In the genomic region with DNA sequence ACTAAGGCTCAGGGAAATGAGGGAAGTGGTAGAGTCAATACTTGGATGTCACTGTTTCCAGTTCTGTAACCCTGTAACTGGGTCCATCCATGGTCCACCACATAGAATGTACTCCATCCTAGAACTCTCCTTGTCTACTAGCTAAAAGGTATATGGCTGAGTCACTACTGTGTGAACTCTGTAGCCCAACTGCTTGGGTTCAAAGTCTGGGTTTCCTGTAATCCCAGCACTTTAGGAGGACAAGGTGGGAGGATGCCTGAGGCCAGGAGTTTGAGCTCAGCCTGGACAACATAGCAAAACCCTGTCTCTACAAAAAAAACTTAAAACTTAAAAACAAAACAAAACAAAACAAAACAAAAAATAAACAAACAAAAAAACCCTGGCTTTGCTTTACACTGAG, we compare ENCODE assay signal across 16 cellular contexts. TPM values are rescaled to one million over a fixed set of nuclear protein-coding genes. Genes with fewer than 3 reads are reported as not detected.
DNase-seq lines count a peak whose midpoint lies in the region; ATAC-seq, FAIRE-seq and TF ChIP-seq lines count a peak whose summit lies in the region.
"Had no signal": no experiment of that assay in that cellular context is flagged by ENCODE, and none has a peak within 500 bp of the region (broad histone marks: within the 10 kb centered on the region; RNA-seq: fewer than 3 reads in every experiment).

No MANE protein-coding gene starts in this region.

- POLR2A ChIA-PET in Panc1 (lab: Charles Lee), result no interaction called here
- POLR2A ChIA-PET in HepG2 (lab: Yijun Ruan, JAX), result interaction anchor here (0.6 kb wide), 1 partner anchor 83 kb away, joined by 3 read pairs; no protein-coding TSS in a partner anchor

- H3K27me3 ChIP-seq in Panc1 (ENCODE audit: control insufficient read depth, insufficient read depth, low read length) (no peaks in the 10 kb centered on the region), HepG2 (ENCODE audit: control insufficient read depth in 1 of 2, insufficient read depth in 2 of 2, low read length in 2 of 2) (no peaks in the 10 kb centered on the region), mammary epithelial cell (ENCODE audit: insufficient read depth, low read length) (no peaks in the 10 kb centered on the region)
- H3K27me3 ChIP-seq: SJSA1 had no signal

- dilution Hi-C loops in mammary epithelial cell (cut with HindIII; ENCODE audit: low sequenced_read_pairs), result no loop called here

- H3K27ac ChIP-seq in Panc1 (ENCODE audit: low read length) (no peak overlapping the region), HepG2 (ENCODE audit: extremely low read length, insufficient read depth, low read length) (no peak overlapping the region), mammary epithelial cell (ENCODE audit: insufficient read depth, low read depth, low read length) (no peak overlapping the region)
- H3K27ac ChIP-seq: HL-60, SJSA1 had no signal

- intact Hi-C loops in Panc1 (cut with micrococcal nuclease; ENCODE audit: unreplicated experiment) (loop anchor here (10.0 kb wide), 1 partner anchor 293 kb away; no protein-coding TSS in a partner anchor), HepG2 (cut with micrococcal nuclease; ENCODE audit: unreplicated experiment) (no loop called here), mammary epithelial cell (cut with micrococcal nuclease) (loop anchor here (1.0 to 10.0 kb wide), 2 partner anchors 93 to 372 kb away; no protein-coding TSS in a partner anchor)

- BruUV-seq in Panc1 (replicated peaks; lab: Mats Ljungman, UMichigan) (no TSS peak), HepG2 (replicated peaks; lab: Mats Ljungman, UMichigan) (no TSS peak), mammary epithelial cell (replicated peaks; lab: Mats Ljungman, UMichigan) (no TSS peak)

- H3K4me2 ChIP-seq in HepG2 (ENCODE audit: low read depth, low read length) (no peak overlapping the region), mammary epithelial cell (ENCODE audit: insufficient read depth, low read depth, low read length) (no peak overlapping the region)

- H3K4me1 ChIP-seq in Panc1 (ENCODE audit: control insufficient read depth, insufficient read depth, low read length) (0 out of 2 replicates have a peak, but pooled peaks cover 5% of the 10 kb centered on the region), HepG2 (ENCODE audit: insufficient read depth, low read length) (peaks cover 25% of the 10 kb centered on the region), mammary epithelial cell (ENCODE audit: insufficient read depth, low read length) (peaks cover 12% of the 10 kb centered on the region)

- H2AFZ ChIP-seq in HepG2 (ENCODE audit: low read length), result no peak overlapping the region
- H2AFZ ChIP-seq in mammary epithelial cell (ENCODE audit: low read depth, low read length), result no peak overlapping the region

- H3K9ac ChIP-seq in HepG2 (ENCODE audit: insufficient read depth, low read depth, low read length), result no peak overlapping the region
- H3K9ac ChIP-seq in mammary epithelial cell (ENCODE audit: insufficient read depth, low read length), result no peak overlapping the region

- H3K4me3 ChIP-seq in Panc1 (ENCODE audit: low read depth in 2 of 2, low read length in 2 of 2) (no peak overlapping the region), HepG2 (replicated peaks in 1 of 3; ENCODE audit: insufficient read depth in 1 of 3, low read depth in 2 of 3, low read length in 3 of 3) (no peak overlapping the region), mammary epithelial cell (replicated peaks in 1 of 3; ENCODE audit: insufficient read depth in 1 of 3, low read depth in 2 of 3, low read length in 3 of 3) (no peak overlapping the region)
- H3K4me3 ChIP-seq: SJSA1 had no signal

- CTCF ChIA-PET in Panc1 (lab: Charles Lee), result interaction anchor here (0.7 kb wide), 1 partner anchor 226 kb away, joined by 3 read pairs; no protein-coding TSS in a partner anchor
- CTCF ChIA-PET in HepG2 (lab: Yijun Ruan, JAX; ENCODE audit: low intra/inter-chr PET ratio, low total read pairs), result interaction anchor here (0.9 to 1.2 kb wide), 3 partner anchors 211 to 650 kb away, joined by 3 read pairs; no protein-coding TSS in a partner anchor
- CTCF ChIA-PET in mammary epithelial cell (lab: Charles Lee; ENCODE audit: low non-redundant PET), result no interaction called here

- DNase-seq in GM18507 (ENCODE audit: extremely low spot score, insufficient read length, low read depth), result no peak
- no peak for DNase-seq in Panc1 (ENCODE audit: low read depth, low spot score)
- DNase-seq in HepG2 (ENCODE audit: low spot score), result peak; percentile 79
- no peak for DNase-seq in NCI-H2227 treated with DMSO at 0.1 percent for 48 hours (lab: John Stamatoyannopoulos, UW)
- DNase-seq in mammary epithelial cell, result no peak
- DNase-seq: Calu3, NCI-H187, NCI-H2081 treated with DMSO at 0.1 percent for 48 hours, NCI-H774, Right ventricle myocardium superior had no signal

- H3K9me3 ChIP-seq in Panc1 (ENCODE audit: control insufficient read depth, insufficient read depth, low read depth, low read length) (no peaks in the 10 kb centered on the region), HepG2 (ENCODE audit: low read length) (no peaks in the 10 kb centered on the region), mammary epithelial cell (replicated peaks; ENCODE audit: insufficient read depth, low read length) (no peaks in the 10 kb centered on the region)
- H3K9me3 ChIP-seq: SJSA1 had no signal

- no peaks in the 10 kb centered on the region for H4K20me1 ChIP-seq in HepG2 (ENCODE audit: insufficient read depth, low read length)
- H4K20me1 ChIP-seq in mammary epithelial cell (ENCODE audit: insufficient read depth, low read length), result no peaks in the 10 kb centered on the region

- no peak for TF ChIP-seq RAD21 in HepG2 (CRISPR knock-in tag; IDR thresholded peaks at IDR 0.05)

- no peak for TF ChIP-seq CTCF in Panc1 (IDR thresholded peaks at IDR 0.05)
- TF ChIP-seq CTCF in HepG2 (CRISPR knock-in tag; IDR thresholded peaks at IDR 0.05), result no peak
- TF ChIP-seq CTCF in mammary epithelial cell (conservative IDR thresholded peaks at IDR 0.05 in 1 of 2, IDR thresholded peaks at IDR 0.05 in 1 of 2; ENCODE audit: extremely low read depth in 1 of 2, insufficient read depth in 1 of 2, low read depth in 1 of 2, low read length in 2 of 2), result no peak

- in situ Hi-C loops in Panc1 (cut with HindIII; ENCODE audit: low pct_unique_long_range_greater_than_20kb, low sequenced_read_pairs) (no loop called here), HepG2 (cut with HindIII; ENCODE audit: extremely low pct_ligation_motif_present, low pct_unique_long_range_greater_than_20kb) (loop anchor here (5.0 kb wide), 1 partner anchor 36 kb away; the partner anchor contains the start of gene MEGF11), mammary epithelial cell (cut with MboI; ENCODE audit: low sequenced_read_pairs in 2 of 2) (loop anchor here (10.0 to 25.0 kb wide), 2 partner anchors 313 to 351 kb away; no protein-coding TSS in a partner anchor)

- TF ChIP-seq POLR2A in HepG2 (IDR thresholded peaks at IDR 0.05; ENCODE audit: insufficient read depth in 1 of 2, low read depth in 2 of 2, low read length in 2 of 2), result no peak

- no peaks in the 10 kb centered on the region for H3K79me2 ChIP-seq in HepG2 (ENCODE audit: insufficient read depth, low read length)
- no peaks in the 10 kb centered on the region for H3K79me2 ChIP-seq in mammary epithelial cell (ENCODE audit: insufficient read depth, low read length)

- TF ChIP-seq EP300 in HepG2 (IDR thresholded peaks at IDR 0.05; ENCODE audit: low read depth in 2 of 2, low read length in 2 of 2) (no peak), HepG2 (CRISPR knock-in tag; IDR thresholded peaks at IDR 0.05; ENCODE audit: borderline replicate concordance) (no peak)

- peak; percentile 12 for FAIRE-seq in GM18507 (lab: Jason Lieb, UNC)
- peak; percentile 65 for FAIRE-seq in HepG2 (lab: Jason Lieb, UNC)

- H3K36me3 ChIP-seq in Panc1 (ENCODE audit: control insufficient read depth, insufficient read depth, low read length) (no peaks in the 10 kb centered on the region), HepG2 (replicated peaks in 1 of 2; ENCODE audit: control insufficient read depth in 1 of 2, insufficient read depth in 2 of 2, low read length in 2 of 2) (no peaks in the 10 kb centered on the region), mammary epithelial cell (ENCODE audit: insufficient read depth, low read length) (no peaks in the 10 kb centered on the region)
- H3K36me3 ChIP-seq: SJSA1 had no signal

- ATAC-seq in Panc1 (0 out of 2 replicates have a peak, but pooled peaks have one; percentile 43), HepG2 (peak; percentile 95), GM19328 (IDR thresholded peaks at IDR 0.05; ENCODE audit: unreplicated experiment) (no peak), GM21529 (IDR thresholded peaks at IDR 0.05; ENCODE audit: unreplicated experiment) (no peak)
- ATAC-seq: PC-3 had no signal

RNA-seq across cellular contexts. Expression of gene DIS3L, which starts 5.3 kb away (rescaled TPM):
- 31.1 TPM for total RNA-seq in Panc1 (2021; ENCODE audit: unreplicated experiment)
- polyA plus RNA-seq in Panc1 (2012; ENCODE audit: insufficient read length), result 17.9 TPM
- 50.5 and 65.4 TPM in 2 replicates for total RNA-seq in HepG2 (2016; rRNA removed; fragmentation: Illumina TruSeq; extraction: Trizol)
- total RNA-seq in HepG2 (2016; cell fraction: cytosol; rRNA removed; fragmentation: Illumina TruSeq; extraction: Trizol; ENCODE audit: low read depth), result 19.3 and 20.2 TPM in 2 replicates
- total RNA-seq in HepG2 (2016; cell fraction: insoluble cytoplasmic fraction; rRNA removed; fragmentation: Illumina TruSeq; extraction: Trizol), result 45.6 and 62.8 TPM in 2 replicates
- 39.5 and 41.7 TPM in 2 replicates for total RNA-seq in HepG2 (2016; cell fraction: membrane; rRNA removed; fragmentation: Illumina TruSeq; extraction: Trizol)
- total RNA-seq in HepG2 (2016; cell fraction: nucleus; rRNA removed; fragmentation: Illumina TruSeq; extraction: Trizol), result 43.0 and 51.0 TPM in 2 replicates
- polyA plus RNA-seq in HepG2 (2011; rRNA removed), result 14.9 and 21.0 TPM in 2 replicates
- polyA plus RNA-seq in HepG2 (2011; cell fraction: cytosol; rRNA removed), result 9.7 and 13.6 TPM in 2 replicates
- 9.5 and 9.6 TPM in 2 replicates for polyA plus RNA-seq in HepG2 (2011; cell fraction: nucleus; rRNA removed)
- polyA plus RNA-seq in HepG2 (2012), result 19.6 and 25.0 TPM in 2 replicates
- polyA plus RNA-seq in HepG2 (2016; cell fraction: cytosol; fragmentation: Illumina TruSeq; extraction: Trizol; ENCODE audit: low read depth), result 8.4 and 9.3 TPM in 2 replicates
- 44.0 and 47.2 TPM in 2 replicates for polyA plus RNA-seq in HepG2 (2016; cell fraction: insoluble cytoplasmic fraction; fragmentation: Illumina TruSeq; extraction: Trizol; ENCODE audit: low read depth)
- 18.8 and 20.8 TPM in 2 replicates for polyA plus RNA-seq in HepG2 (2016; cell fraction: membrane; fragmentation: Illumina TruSeq; extraction: Trizol; ENCODE audit: low read depth)
- polyA plus RNA-seq in HepG2 (2016; cell fraction: nucleus; fragmentation: Illumina TruSeq; extraction: Trizol; ENCODE audit: insufficient read depth, low read depth), result 66.1 and 70.2 TPM in 2 replicates
- 17.2 and 39.1 TPM in 2 replicates for polyA minus RNA-seq in HepG2 (2011; rRNA and poly(A)+ RNA removed; ENCODE audit: low replicate concordance)
- 16.4 and 19.1 TPM in 2 replicates for polyA minus RNA-seq in HepG2 (2011; cell fraction: cytosol; rRNA and poly(A)+ RNA removed)
- 32.4 and 52.6 TPM in 2 replicates for polyA minus RNA-seq in HepG2 (2011; cell fraction: nucleus; rRNA and poly(A)+ RNA removed)
- total RNA-seq in mammary epithelial cell, result 10 to 100 TPM; 17.7 to 22.1 TPM
- polyA plus RNA-seq in mammary epithelial cell, result 6.9 TPM
- polyA minus RNA-seq in mammary epithelial cell, result 33.5 TPM

RNA-seq across cellular contexts. Expression of gene MEGF11, which starts 34.5 kb away (rescaled TPM):
- total RNA-seq in Panc1 (2021; ENCODE audit: unreplicated experiment) (0.95 TPM), HepG2 (2016; rRNA removed; fragmentation: Illumina TruSeq; extraction: Trizol) (not detected in 2 replicates), mammary epithelial cell (not detected)
- 0.96 TPM for polyA plus RNA-seq in Panc1 (2012; ENCODE audit: insufficient read length)
- not detected in 2 replicates for total RNA-seq in HepG2 (2016; cell fraction: cytosol; rRNA removed; fragmentation: Illumina TruSeq; extraction: Trizol; ENCODE audit: low read depth)
- total RNA-seq in HepG2 (2016; cell fraction: insoluble cytoplasmic fraction; rRNA removed; fragmentation: Illumina TruSeq; extraction: Trizol), result not detected in 2 replicates
- total RNA-seq in HepG2 (2016; cell fraction: membrane; rRNA removed; fragmentation: Illumina TruSeq; extraction: Trizol), result not detected in 2 replicates
- not detected in 2 replicates for total RNA-seq in HepG2 (2016; cell fraction: nucleus; rRNA removed; fragmentation: Illumina TruSeq; extraction: Trizol)
- polyA plus RNA-seq in HepG2 (2011; rRNA removed) (not detected in 2 replicates), mammary epithelial cell (0.15 TPM)
- polyA plus RNA-seq in HepG2 (2011; cell fraction: cytosol; rRNA removed), result not detected in 2 replicates
- polyA plus RNA-seq in HepG2 (2011; cell fraction: nucleus; rRNA removed), result 0.50 TPM in 1 of 2 replicates, not detected in the other
- 0.31 and 0.35 TPM in 2 replicates for polyA plus RNA-seq in HepG2 (2012)
- polyA plus RNA-seq in HepG2 (2016; cell fraction: cytosol; fragmentation: Illumina TruSeq; extraction: Trizol; ENCODE audit: low read depth), result not detected in 2 replicates
- not detected in 2 replicates for polyA plus RNA-seq in HepG2 (2016; cell fraction: insoluble cytoplasmic fraction; fragmentation: Illumina TruSeq; extraction: Trizol; ENCODE audit: low read depth)
- not detected in 2 replicates for polyA plus RNA-seq in HepG2 (2016; cell fraction: membrane; fragmentation: Illumina TruSeq; extraction: Trizol; ENCODE audit: low read depth)
- polyA plus RNA-seq in HepG2 (2016; cell fraction: nucleus; fragmentation: Illumina TruSeq; extraction: Trizol; ENCODE audit: insufficient read depth, low read depth), result not detected in 2 replicates
- not detected in 2 replicates for polyA minus RNA-seq in HepG2 (2011; rRNA and poly(A)+ RNA removed; ENCODE audit: low replicate concordance)
- polyA minus RNA-seq in HepG2 (2011; cell fraction: cytosol; rRNA and poly(A)+ RNA removed), result not detected in 2 replicates
- 0.37 and 1.0 TPM in 2 replicates for polyA minus RNA-seq in HepG2 (2011; cell fraction: nucleus; rRNA and poly(A)+ RNA removed)
- polyA minus RNA-seq in mammary epithelial cell, result not detected
- total RNA-seq: PC-3, Right ventricle myocardium superior, RPMI7951 had no signal

Comparison
In these comparisons a context has a peak if more than half of its experiments do, and no peak if none do; other contexts are left out.
1. ATAC-seq: peak in Panc1 (single experiment) and HepG2 (single experiment); none in GM19328 (single experiment) and GM21529 (single experiment).